In the genomic region with DNA sequence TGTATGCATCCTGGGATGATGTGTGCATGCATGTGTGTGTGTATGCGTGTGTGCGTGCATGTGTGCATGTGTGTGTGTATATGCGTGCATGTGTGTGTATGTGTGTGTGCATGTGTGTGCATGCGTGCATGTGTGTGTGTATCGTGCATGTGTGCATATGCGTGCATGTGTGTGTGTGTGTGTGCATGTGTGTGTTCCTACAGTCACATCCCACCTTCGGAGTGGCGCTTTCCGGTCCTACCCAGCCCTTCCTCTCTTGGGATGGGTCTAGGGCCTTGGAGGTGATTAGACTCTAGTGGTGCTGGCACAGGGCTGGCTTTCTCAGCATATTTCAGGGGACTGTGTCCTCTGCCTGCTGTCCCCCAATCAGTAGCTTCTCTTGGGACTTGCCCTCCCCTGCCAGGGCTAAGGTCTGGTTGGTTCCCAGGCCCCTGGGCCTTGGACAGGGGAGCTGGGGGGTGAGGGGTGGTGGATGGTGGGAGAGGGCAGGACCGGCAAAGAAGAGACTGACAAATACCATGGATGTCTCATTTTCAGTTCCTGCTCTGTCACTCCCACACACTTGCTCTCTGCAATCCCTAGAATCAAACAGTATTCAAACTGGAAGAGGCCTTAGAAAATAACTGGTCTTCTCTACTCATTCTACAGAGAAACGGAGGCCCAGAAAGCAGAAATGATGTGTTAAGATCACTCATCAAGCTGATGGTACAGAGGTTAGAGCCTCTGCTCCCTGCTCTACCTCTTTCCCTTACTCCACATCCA, we compare ENCODE assay signal across 1 cellular context.
TF ChIP-seq lines count a peak whose summit lies in the region.

No MANE protein-coding gene starts in this region.

TF ChIP-seq in H1, 55 proteins besides CTCF, POLR2A, EP300 and RAD21:
- no peak for TF ChIP-seq SP4 (IDR thresholded peaks at IDR 0.05; ENCODE audit: low read length)
- no peak for TF ChIP-seq GABPA (IDR thresholded peaks at IDR 0.05; ENCODE audit: borderline replicate concordance, insufficient read depth, low read length)
